ENCODE assay signal across 38 cellular contexts in the genomic region with DNA sequence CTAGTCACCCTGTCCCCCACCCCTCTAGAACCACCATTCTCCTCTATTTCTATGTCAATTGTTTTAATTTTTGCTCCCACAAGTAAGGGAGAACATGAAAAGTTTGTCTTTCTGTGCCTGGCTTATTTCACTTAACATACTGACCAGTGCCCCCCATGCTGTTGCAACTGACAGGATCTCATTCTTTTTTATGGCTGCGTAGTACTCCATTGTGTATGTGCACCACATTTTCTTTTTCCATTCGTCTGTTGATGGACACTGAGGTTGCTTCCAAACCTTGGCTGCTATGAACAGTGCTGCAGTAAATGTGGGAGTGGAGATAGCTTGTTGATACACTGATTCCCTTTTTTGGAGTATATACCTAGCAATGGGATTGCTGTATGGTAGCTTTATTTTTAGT. TPM values are rescaled to one million over a fixed set of nuclear protein-coding genes. Genes with fewer than 3 reads are reported as not detected.
DNase-seq lines count a peak whose midpoint lies in the region; ATAC-seq, FAIRE-seq and TF ChIP-seq lines count a peak whose summit lies in the region.
"Had no signal": no experiment of that assay in that cellular context is flagged by ENCODE, and none has a peak within 500 bp of the region (broad histone marks: within the 10 kb centered on the region; RNA-seq: fewer than 3 reads in every experiment).

No MANE protein-coding gene starts in this region.

- H2BK20ac ChIP-seq in H1 (ENCODE audit: low read length): no peak overlapping the region

- H3K36me3 ChIP-seq in HEK293 (ENCODE audit: control insufficient read depth in 2 of 2, insufficient read depth in 1 of 2, low read length in 2 of 2) (no peaks in the 10 kb centered on the region), K562 (ENCODE audit: control insufficient read depth, insufficient read depth, low read length) (no peaks in the 10 kb centered on the region), H1 (ENCODE audit: control insufficient read depth in 2 of 4, insufficient read depth in 4 of 4, low read length in 3 of 4) (no peaks in the 10 kb centered on the region), uterus (no peaks in the 10 kb centered on the region)
- H3K36me3 ChIP-seq: BE2C; BLaER1; BLaER1 treated with 17β-estradiol and CSF1 and Interleukin-3, amounts not matched to agents 10 nM and 100 nM had no signal

- H2BK5ac ChIP-seq in H1 (ENCODE audit: low read depth, low read length): no peak overlapping the region

- no peak overlapping the region for H3K4ac ChIP-seq in H1 (replicated peaks; ENCODE audit: insufficient read length, low read depth, low read length)

- H3K18ac ChIP-seq in H1 (ENCODE audit: extremely low read depth, low read length): no peak overlapping the region

- H3K4me3 Mint-ChIP-seq in naive thymus-derived CD8-positive, alpha-beta T cell: no peak overlapping the region
- H3K4me3 Mint-ChIP-seq: B cell; CD14-positive monocyte; CD4-positive, alpha-beta memory T cell; CD4-positive, alpha-beta T cell; CD4-positive, CD25-positive, alpha-beta regulatory T cell; CD8-positive, alpha-beta memory T cell; CD8-positive, alpha-beta T cell had no signal

- TF ChIP-seq EP300 in K562 (IDR thresholded peaks at IDR 0.05; ENCODE audit: low read length): no peak
- no peak for TF ChIP-seq EP300 in H1 (IDR thresholded peaks at IDR 0.05; ENCODE audit: borderline replicate concordance in 1 of 2, low read depth in 2 of 2, low read length in 2 of 2)

- ATAC-seq in K562: no peak
- ATAC-seq in naive thymus-derived CD8-positive, alpha-beta T cell: no peak
- no peak for ATAC-seq in GM19463 (IDR thresholded peaks at IDR 0.05; ENCODE audit: unreplicated experiment)
- ATAC-seq: A549; CD8-positive, alpha-beta T cell had no signal

- H2BK15ac ChIP-seq in H1 (ENCODE audit: low read length): no peak overlapping the region

- H2BK12ac ChIP-seq in H1 (ENCODE audit: low read depth, low read length): no peak overlapping the region

- no peak overlapping the region for H2BK120ac ChIP-seq in H1 (replicated peaks; ENCODE audit: low read depth, low read length)

- no peak overlapping the region for H3K14ac ChIP-seq in H1 (ENCODE audit: insufficient read length)

- H3K9me3 Mint-ChIP-seq in naive thymus-derived CD8-positive, alpha-beta T cell: peaks cover 0 to 3% (median 0%) of the 10 kb centered on the region in 9 donors
- H3K9me3 Mint-ChIP-seq: CD4-positive, alpha-beta T cell had no signal

- TF ChIP-seq CTCF in HEK293 (tag by site-specific recombination; IDR thresholded peaks at IDR 0.05) (no peak), K562 (IDR thresholded peaks at IDR 0.05 in 2 of 3, conservative IDR thresholded peaks at IDR 0.05 in 1 of 3; ENCODE audit: insufficient read depth in 2 of 3, low read depth in 1 of 3, low read length in 3 of 3) (no peak), H1 (IDR thresholded peaks at IDR 0.05; ENCODE audit: control extremely low read depth in 1 of 3, insufficient read depth in 1 of 3, low read depth in 1 of 3, low read length in 3 of 3) (no peak), uterus (IDR thresholded peaks at IDR 0.05) (no peak)

- H2AFZ ChIP-seq in K562 (ENCODE audit: low read depth, low read length): no peak overlapping the region
- H2AFZ ChIP-seq in H1 (ENCODE audit: low read length): no peak overlapping the region

- H3K79me2 ChIP-seq in K562 (ENCODE audit: control insufficient read depth, insufficient read depth, low read length) (no peaks in the 10 kb centered on the region), H1 (ENCODE audit: control insufficient read depth in 1 of 2, insufficient read depth in 2 of 2, low read length in 2 of 2) (no peaks in the 10 kb centered on the region)

- H3K4me3 ChIP-seq in HEK293 (ENCODE audit: low read depth, low read length) (no peak overlapping the region), K562 (no peak overlapping the region), H1 (ENCODE audit: extremely low read depth in 1 of 4, insufficient read depth in 2 of 4, low read depth in 3 of 4, low read length in 4 of 4) (no peak overlapping the region), uterus (no peak overlapping the region)
- H3K4me3 ChIP-seq: A549; BLaER1; BLaER1 treated with 17β-estradiol and CSF1 and Interleukin-3, amounts not matched to agents 10 nM and 100 nM had no signal

- H2AK5ac ChIP-seq in H1 (ENCODE audit: low read depth, low read length): no peak overlapping the region

- H4K20me1 ChIP-seq in K562 (replicated peaks; ENCODE audit: control insufficient read depth, insufficient read depth, low read length) (no peaks in the 10 kb centered on the region; the same call in 1 of the 2 replicates), H1 (replicated peaks in 1 of 2; ENCODE audit: control insufficient read depth in 1 of 2, insufficient read depth in 2 of 2, low read length in 2 of 2) (no peaks in the 10 kb centered on the region)
- H4K20me1 ChIP-seq: BLaER1 had no signal

- no peaks in the 10 kb centered on the region for H3K79me1 ChIP-seq in H1 (ENCODE audit: low read depth, low read length)

- no peak for TF ChIP-seq RAD21 in K562 (CRISPR knock-in tag; conservative IDR thresholded peaks at IDR 0.05 in 1 of 2, IDR thresholded peaks at IDR 0.05 in 1 of 2)
- no peak for TF ChIP-seq RAD21 in H1 (IDR thresholded peaks at IDR 0.05 in 1 of 2, conservative IDR thresholded peaks at IDR 0.05 in 1 of 2; ENCODE audit: low read depth in 2 of 2, low read length in 2 of 2)

- intact Hi-C loops in K562 (cut with micrococcal nuclease) (no loop called here), uterus (cut with DNase I; ENCODE audit: low total_unique reads) (no loop called here)

- H3K23ac ChIP-seq in H1 (ENCODE audit: insufficient read length): no peak overlapping the region

- no peaks in the 10 kb centered on the region for H3K36me3 Mint-ChIP-seq in naive thymus-derived CD8-positive, alpha-beta T cell
- H3K36me3 Mint-ChIP-seq: CD14-positive monocyte; CD4-positive, alpha-beta memory T cell; CD4-positive, CD25-positive, alpha-beta regulatory T cell; CD8-positive, alpha-beta memory T cell; CD8-positive, alpha-beta T cell had no signal

- TF ChIP-seq POLR2A in K562 (conservative IDR thresholded peaks at IDR 0.05) (no peak), H1 (IDR thresholded peaks at IDR 0.05; ENCODE audit: control extremely low read depth in 1 of 2, low read depth in 2 of 2, low read length in 2 of 2) (no peak), uterus (IDR thresholded peaks at IDR 0.05) (no peak)

- H3K27me3 ChIP-seq in K562 (ENCODE audit: control insufficient read depth in 2 of 2, insufficient read depth in 2 of 2, low read length in 2 of 2) (peaks cover 38 to 45% of the 10 kb centered on the region in 2 experiments), H1 (replicated peaks in 1 of 4; ENCODE audit: control insufficient read depth in 3 of 4, extremely low read depth in 1 of 4, insufficient read depth in 3 of 4, low read length in 3 of 4) (no peaks in the 10 kb centered on the region), uterus (no peaks in the 10 kb centered on the region)
- H3K27me3 ChIP-seq: BLaER1 had no signal

- POLR2A ChIA-PET in HEK293 (lab: Yijun Ruan, JAX): no interaction called here
- POLR2A ChIA-PET in K562 (lab: Yijun Ruan, JAX): no interaction called here
- POLR2A ChIA-PET in H1 (lab: Charles Lee; ENCODE audit: partially characterized antibody): interaction anchor here (0.8 kb wide), 1 partner anchor 10 kb away, joined by 3 read pairs; no protein-coding TSS in a partner anchor
- POLR2A ChIA-PET in naive thymus-derived CD8-positive, alpha-beta T cell (lab: Charles Lee): no interaction called here

- H4K91ac ChIP-seq in H1 (replicated peaks; ENCODE audit: insufficient read length, low read length): no peak overlapping the region

- FAIRE-seq in HTR-8/SVneo (lab: Jason Lieb, UNC) (peak; percentile 69), K562 (lab: Jason Lieb, UNC) (no peak), H1 (lab: Jason Lieb, UNC) (no peak)
- FAIRE-seq: A204.1, A549, D721Med had no signal

- no TSS peak for BruUV-seq in K562 (replicated peaks; lab: Mats Ljungman, UMichigan)

- H4K5ac ChIP-seq in H1 (ENCODE audit: insufficient read length, low read depth, low read length): no peak overlapping the region

- no peaks in the 10 kb centered on the region; the same call in 1 of the 2 replicates for H3K9me3 ChIP-seq in HEK293 (ENCODE audit: control insufficient read depth, insufficient read depth, low read depth, low read length)
- H3K9me3 ChIP-seq in K562 (replicated peaks; ENCODE audit: control insufficient read depth, insufficient read depth, low read depth, low read length): no peaks in the 10 kb centered on the region
- no peaks in the 10 kb centered on the region; a peak in 1 of 4 replicates for H3K9me3 ChIP-seq in H1 (ENCODE audit: insufficient read depth in 2 of 2, low read depth in 1 of 2, low read length in 1 of 2)
- H3K9me3 ChIP-seq in uterus: no peaks in the 10 kb centered on the region
- H3K9me3 ChIP-seq: BE2C had no signal

- no peak overlapping the region for H3K56ac ChIP-seq in H1 (replicated peaks; ENCODE audit: insufficient read length, low read depth, low read length)

- no peak for DNase-seq in HTR-8/SVneo (ENCODE audit: insufficient read length, low spot score)
- no peak for DNase-seq in K562 (ENCODE audit: extremely low read depth in 1 of 4, low spot score in 3 of 4)
- no peak for DNase-seq in H1 (ENCODE audit: low read depth in 1 of 2, low spot score in 2 of 2)
- DNase-seq in EL: no peak
- no peak for DNase-seq in uterus
- no peak for DNase-seq in naive thymus-derived CD8-positive, alpha-beta T cell
- DNase-seq: 8988T; ACHN; AML-193; BE2C; C1 segment of cervical spinal cord; Caco-2; Calu3; CD4-positive, alpha-beta memory T cell; CD4-positive, alpha-beta T cell; CD4-positive, CD25-positive, alpha-beta regulatory T cell; CD8-positive, alpha-beta memory T cell; CD8-positive, alpha-beta T cell; COR-L47; DMS 273 treated with DMSO at 0.1 percent for 48 hours; DMS153; DMS53; DMS79; DMS79 treated with DMSO at 0.1 percent for 48 hours; DND-41 had no signal

- no peaks in the 10 kb centered on the region for H3K9me1 ChIP-seq in K562 (ENCODE audit: control insufficient read depth, insufficient read depth, low read length)

- H3K23me2 ChIP-seq in H1 (ENCODE audit: low read depth, low read length): no peaks in the 10 kb centered on the region; the same call in 1 of the 2 replicates

- no peak overlapping the region for H3K27ac Mint-ChIP-seq in naive thymus-derived CD8-positive, alpha-beta T cell
- H3K27ac Mint-ChIP-seq: B cell; CD14-positive monocyte; CD4-positive, alpha-beta T cell; CD8-positive, alpha-beta memory T cell; CD8-positive, alpha-beta T cell had no signal

- H3K27me3 Mint-ChIP-seq in naive thymus-derived CD8-positive, alpha-beta T cell: no peaks in the 10 kb centered on the region
- H3K27me3 Mint-ChIP-seq: B cell; CD4-positive, alpha-beta memory T cell; CD4-positive, alpha-beta T cell; CD8-positive, alpha-beta memory T cell had no signal

- H3K4me1 Mint-ChIP-seq in naive thymus-derived CD8-positive, alpha-beta T cell: peaks cover 2 to 9% (median 4%) of the 10 kb centered on the region in 4 donors
- H3K4me1 Mint-ChIP-seq: CD8-positive, alpha-beta memory T cell had no signal

- WGBS in K562 (ENCODE audit: insufficient coverage, low coverage, missing lambda C conversion rate): 0% methylated on average over 2 of the region's 2 CpGs
- WGBS in H1 (ENCODE audit: extremely low coverage in 1 of 2, insufficient coverage in 1 of 2, insufficient read length in 1 of 2, insufficient replicate concordance in 2 of 2, low coverage in 1 of 2, low lambda C conversion rate in 2 of 2, missing lambda C conversion rate in 1 of 2), 2 experiments: 87% methylated on average over 2 of the region's 2 CpGs; no CpG with 5 or more reads in 1 of the 2 experiments

- no peak overlapping the region for H3K4me2 ChIP-seq in K562 (ENCODE audit: insufficient read depth, low read length)
- no peak overlapping the region for H3K4me2 ChIP-seq in H1 (ENCODE audit: insufficient read depth in 1 of 2, low read depth in 2 of 2, low read length in 2 of 2)
- H3K4me2 ChIP-seq: A549; BLaER1; BLaER1 treated with 17β-estradiol and CSF1 and Interleukin-3, amounts not matched to agents 10 nM and 100 nM had no signal

- CTCF ChIA-PET in HEK293 (lab: Yijun Ruan, JAX) (interaction anchor here (0.5 kb wide), 1 partner anchor 984 kb away, joined by 3 read pairs; no protein-coding TSS in a partner anchor), K562 (lab: Yijun Ruan, JAX; ENCODE audit: low intra/inter-chr PET ratio) (no interaction called here), H1 (lab: Charles Lee; ENCODE audit: partially characterized antibody) (interaction anchor here (0.7 to 1.1 kb wide), 4 partner anchors 14 to 301 kb away, joined by 3 read pairs; no protein-coding TSS in a partner anchor)

- in situ Hi-C loops in K562 (cut with MboI): no loop called here

- H4K8ac ChIP-seq in H1 (ENCODE audit: extremely low read depth, insufficient read depth, low read length): no peak overlapping the region

- H3K9ac ChIP-seq in K562 (ENCODE audit: insufficient read depth in 1 of 2, low read depth in 2 of 2, low read length in 2 of 2) (no peak overlapping the region), H1 (replicated peaks in 1 of 4; ENCODE audit: extremely low read depth in 1 of 4, low read depth in 3 of 4, low read length in 3 of 4) (no peak overlapping the region)
- H3K9ac ChIP-seq: BLaER1; BLaER1 treated with 17β-estradiol and CSF1 and Interleukin-3, amounts not matched to agents 10 nM and 100 nM had no signal

- H3K4me1 ChIP-seq in HEK293 (ENCODE audit: control insufficient read depth, insufficient read depth, low read length): no peaks in the 10 kb centered on the region
- H3K4me1 ChIP-seq in K562 (replicated peaks in 1 of 2; ENCODE audit: control insufficient read depth in 2 of 2, insufficient read depth in 2 of 2, low read length in 2 of 2): peaks cover 0 to 6% of the 10 kb centered on the region in 2 experiments; a peak in 1 of 5 replicates
- no peaks in the 10 kb centered on the region; a peak in 1 of 7 replicates for H3K4me1 ChIP-seq in H1 (replicated peaks in 1 of 4; ENCODE audit: control insufficient read depth in 3 of 4, insufficient read depth in 4 of 4, low read length in 3 of 4)
- H3K4me1 ChIP-seq in uterus: no peaks in the 10 kb centered on the region
- H3K4me1 ChIP-seq: A549, BE2C, Caco-2 had no signal

- no peak overlapping the region for H3K27ac ChIP-seq in HEK293 (ENCODE audit: extremely low read depth, low read depth, low read length)
- H3K27ac ChIP-seq in K562 (ENCODE audit: extremely low read depth, low read depth, low read length): no peak overlapping the region
- H3K27ac ChIP-seq in H1 (ENCODE audit: low read depth, low read length): no peak overlapping the region
- no peak overlapping the region for H3K27ac ChIP-seq in uterus
- H3K27ac ChIP-seq: 22Rv1; A549; BLaER1; BLaER1 treated with 17β-estradiol and CSF1 and Interleukin-3, amounts not matched to agents 10 nM and 100 nM; C4-2B had no signal

RNA-seq across cellular contexts. Expression of gene TERT, which starts 7.4 kb away (rescaled TPM):
- 14.2 and 54.7 TPM in 2 replicates for total RNA-seq in K562 (2011; cell fraction: chromatin; rRNA removed; ENCODE audit: low replicate concordance)
- total RNA-seq in K562 (2011; cell fraction: nucleolus; rRNA removed): 26.1 and 26.7 TPM in 2 replicates
- 10.8 and 13.8 TPM in 2 replicates for total RNA-seq in K562 (2011; cell fraction: nucleoplasm; rRNA removed)
- total RNA-seq in K562 (2014; rRNA removed) (1.7 and 2.5 TPM in 2 replicates), K562 (2014; rRNA removed; fragmentation: Illumina TruSeq; extraction: Trizol) (0.41 and 0.44 TPM in 2 replicates), K562 (2015; rRNA removed; fragmentation: Illumina TruSeq; extraction: Trizol) (0.54 and 0.83 TPM in 2 replicates), K562 (2021) (3.3 and 3.4 TPM in 2 replicates), uterus (under 1 TPM in 1 of 4 donors, not detected in 3; 0.26 TPM)
- polyA plus RNA-seq in K562 (2011; rRNA removed) (1.4 and 2.7 TPM in 2 replicates), K562 (2014; fragmentation: Illumina TruSeq; extraction: Trizol) (0.48 and 1.00 TPM in 2 replicates), K562 (2014; fragmentation: Nextera tagmentation; extraction: Ambion mirVana) (under 1 TPM in 1 of 2 experiments, not detected in 1; 0.08 TPM), K562 (2014; rRNA removed) (2.2 and 4.5 TPM in 2 replicates), H1 (2011; rRNA removed) (13.1 and 23.0 TPM in 2 replicates)
- 1.3 and 3.8 TPM in 2 replicates for polyA plus RNA-seq in K562 (2011; cell fraction: cytosol; rRNA removed)
- 15.4 and 32.7 TPM in 2 replicates for polyA plus RNA-seq in K562 (2011; cell fraction: nucleus; rRNA removed)
- 1.0 and 1.5 TPM in 2 replicates for polyA plus RNA-seq in K562 (2012)
- 0.69 and 1.6 TPM in 2 replicates for polyA minus RNA-seq in K562 (2011; rRNA and poly(A)+ RNA removed)
- polyA minus RNA-seq in K562 (2011; cell fraction: cytosol; rRNA and poly(A)+ RNA removed): 1.7 and 5.3 TPM in 2 replicates
- polyA minus RNA-seq in K562 (2011; cell fraction: nucleus; rRNA and poly(A)+ RNA removed): 8.1 and 11.4 TPM in 2 replicates
- total RNA-seq in H1 (2021; fragmentation: NEBNext Ultra II Directional; extraction: Animal tissue kit (Norgen Biotek cat#: 25700)): 21.0 and 23.1 TPM in 2 replicates
- polyA plus RNA-seq in H1 (2011; cell fraction: cytosol; rRNA removed): 19.3 TPM
- polyA plus RNA-seq in H1 (2011; cell fraction: nucleus; rRNA removed): 70.1 TPM
- 11.6 to 23.1 TPM (median 17.1 TPM) in 4 replicates for polyA plus RNA-seq in H1 (2012, experiment 1 of 2)
- 10.2 TPM for polyA plus RNA-seq in H1 (2012, experiment 2 of 2)
- polyA plus RNA-seq in H1 (2013, experiment 1 of 2): 16.6 TPM
- 13.5 TPM for polyA plus RNA-seq in H1 (2013, experiment 2 of 2)
- polyA minus RNA-seq in H1 (2011; rRNA and poly(A)+ RNA removed): 12.3 and 13.0 TPM in 2 replicates
- 20.2 TPM for polyA minus RNA-seq in H1 (2011; cell fraction: cytosol; rRNA and poly(A)+ RNA removed)
- polyA minus RNA-seq in H1 (2011; cell fraction: nucleus; rRNA and poly(A)+ RNA removed): 38.0 TPM
- total RNA-seq in naive thymus-derived CD8-positive, alpha-beta T cell: under 1 TPM in 1 of 2 experiments, not detected in 1; 0.14 TPM
- polyA plus RNA-seq in naive thymus-derived CD8-positive, alpha-beta T cell: under 1 TPM in 1 of 3 donors, not detected in 2; 0.12 TPM
- total RNA-seq: CD4-positive, alpha-beta memory T cell had no signal
- polyA plus RNA-seq: AG04450; BJ; CD14-positive monocyte; CD4-positive, CD25-positive, alpha-beta regulatory T cell; CD8-positive, alpha-beta memory T cell had no signal

RNA-seq across cellular contexts. Expression of gene CLPTM1L, which starts 42.6 kb away (rescaled TPM):
- total RNA-seq in K562 (2011; cell fraction: chromatin; rRNA removed; ENCODE audit: low replicate concordance): 215 and 519 TPM in 2 replicates
- 574 and 584 TPM in 2 replicates for total RNA-seq in K562 (2011; cell fraction: nucleolus; rRNA removed)
- 409 and 456 TPM in 2 replicates for total RNA-seq in K562 (2011; cell fraction: nucleoplasm; rRNA removed)
- total RNA-seq in K562 (2014; rRNA removed): 217 and 249 TPM in 2 replicates
- 132 and 136 TPM in 2 replicates for total RNA-seq in K562 (2014; rRNA removed; fragmentation: Illumina TruSeq; extraction: Trizol)
- total RNA-seq in K562 (2015; rRNA removed; fragmentation: Illumina TruSeq; extraction: Trizol): 177 and 179 TPM in 2 replicates
- total RNA-seq in K562 (2021): 145 and 152 TPM in 2 replicates
- polyA plus RNA-seq in K562 (2011; rRNA removed): 130 and 184 TPM in 2 replicates
- 150 and 221 TPM in 2 replicates for polyA plus RNA-seq in K562 (2011; cell fraction: cytosol; rRNA removed)
- polyA plus RNA-seq in K562 (2011; cell fraction: nucleus; rRNA removed): 196 and 245 TPM in 2 replicates
- polyA plus RNA-seq in K562 (2012): 110 and 155 TPM in 2 replicates
- polyA plus RNA-seq in K562 (2014; fragmentation: Illumina TruSeq; extraction: Trizol): 198 and 213 TPM in 2 replicates
- polyA plus RNA-seq in K562 (2014; fragmentation: Nextera tagmentation; extraction: Ambion mirVana): 10 to 100 TPM in 1 of 2 experiments, 1 to 10 TPM in 1; 3.5 to 14.1 TPM
- 180 and 181 TPM in 2 replicates for polyA plus RNA-seq in K562 (2014; rRNA removed)
- 112 and 228 TPM in 2 replicates for polyA minus RNA-seq in K562 (2011; rRNA and poly(A)+ RNA removed)
- 74.7 and 93.6 TPM in 2 replicates for polyA minus RNA-seq in K562 (2011; cell fraction: cytosol; rRNA and poly(A)+ RNA removed)
- polyA minus RNA-seq in K562 (2011; cell fraction: nucleus; rRNA and poly(A)+ RNA removed): 73.0 and 82.1 TPM in 2 replicates
- 102 and 109 TPM in 2 replicates for total RNA-seq in H1 (2021; fragmentation: NEBNext Ultra II Directional; extraction: Animal tissue kit (Norgen Biotek cat#: 25700))
- 119 and 122 TPM in 2 replicates for polyA plus RNA-seq in H1 (2011; rRNA removed)
- polyA plus RNA-seq in H1 (2011; cell fraction: cytosol; rRNA removed): 110 TPM
- 138 TPM for polyA plus RNA-seq in H1 (2011; cell fraction: nucleus; rRNA removed)
- 78.3 to 114 TPM (median 89.5 TPM) in 4 replicates for polyA plus RNA-seq in H1 (2012, experiment 1 of 2)
- polyA plus RNA-seq in H1 (2012, experiment 2 of 2): 134 TPM
- polyA plus RNA-seq in H1 (2013, experiment 1 of 2): 79.2 TPM
- 82.6 TPM for polyA plus RNA-seq in H1 (2013, experiment 2 of 2)
- polyA minus RNA-seq in H1 (2011; rRNA and poly(A)+ RNA removed): 97.1 and 170 TPM in 2 replicates
- polyA minus RNA-seq in H1 (2011; cell fraction: cytosol; rRNA and poly(A)+ RNA removed): 66.9 TPM
- 56.8 TPM for polyA minus RNA-seq in H1 (2011; cell fraction: nucleus; rRNA and poly(A)+ RNA removed)
- total RNA-seq in uterus: 10 to 100 TPM; 63.2 to 74.3 (median 71.1) TPM
- 10 to 100 TPM; 67.2 to 70.1 TPM for total RNA-seq in naive thymus-derived CD8-positive, alpha-beta T cell
- polyA plus RNA-seq in naive thymus-derived CD8-positive, alpha-beta T cell: 10 to 100 TPM; 24.9 to 66.4 (median 49.7) TPM

Comparison
In these comparisons a context has a peak if more than half of its experiments do, and no peak if none do; other contexts are left out.
1. Of the 44 proteins assayed by ChIP-seq in both K562 and HEK293: peak only in K562: none; only in HEK293: none; in both: ZNF146; in neither: 43.